Comparison of ENCODE assay signal across 9 cellular contexts in the genomic region with DNA sequence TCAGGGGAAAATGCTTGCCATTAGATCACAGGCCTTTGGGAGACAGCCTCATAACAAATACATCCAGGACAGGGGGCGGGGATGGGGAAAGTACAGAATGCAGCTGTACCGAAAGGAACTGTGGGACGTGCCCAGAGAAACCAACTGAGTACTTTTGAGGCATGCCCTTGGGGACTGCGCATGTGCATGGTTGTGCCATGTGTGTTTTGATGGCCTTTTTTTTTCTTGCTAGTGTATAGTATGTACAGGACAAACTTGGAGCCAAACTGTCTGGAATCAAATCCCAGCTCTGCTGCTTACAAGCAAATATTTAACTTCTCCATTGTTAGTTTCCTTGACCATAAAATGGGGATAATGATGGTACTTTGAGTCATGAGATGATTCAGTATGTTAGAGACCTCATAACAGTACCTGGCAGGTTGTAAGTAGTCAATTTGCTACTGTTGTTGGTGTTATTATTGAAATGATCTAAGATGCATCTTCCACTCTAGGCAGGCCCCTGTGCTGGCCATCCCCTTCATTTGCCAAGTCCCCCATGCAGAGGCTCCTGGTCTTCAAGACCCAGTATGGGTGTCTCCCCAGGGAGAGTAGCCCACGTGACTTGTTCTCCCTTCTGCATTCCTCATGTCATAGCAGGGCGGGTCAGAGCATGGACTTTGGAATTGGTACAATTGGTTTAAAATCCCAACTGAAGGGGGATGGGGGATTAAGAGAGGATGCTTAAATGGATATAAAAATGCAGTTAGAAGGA.
DNase-seq lines count a peak whose midpoint lies in the region; ATAC-seq and TF ChIP-seq lines count a peak whose summit lies in the region.
"Had no signal": no experiment of that assay in that cellular context is flagged by ENCODE, and none has a peak within 500 bp of the region (broad histone marks: within the 10 kb centered on the region; RNA-seq: fewer than 3 reads in every experiment).

No MANE protein-coding gene starts in this region.

- H3K9me3 Mint-ChIP-seq in activated T-cell treated with anti-CD3 and anti-CD28 coated beads, Interleukin-2, amount 50 U/mL, for 72 hours: no peaks in the 10 kb centered on the region
- no peaks in the 10 kb centered on the region for H3K9me3 Mint-ChIP-seq in naive thymus-derived CD8-positive, alpha-beta T cell

- H3K4me1 Mint-ChIP-seq in activated T-cell treated with anti-CD3 and anti-CD28 coated beads, Interleukin-2, amount 50 U/mL, for 72 hours (ENCODE audit: low read depth): peaks cover 58% of the 10 kb centered on the region
- peaks cover 20 to 65% (median 43%) of the 10 kb centered on the region in 4 donors for H3K4me1 Mint-ChIP-seq in naive thymus-derived CD8-positive, alpha-beta T cell

- no peak overlapping the region for H3K9ac ChIP-seq in BLaER1

- H3K4me2 ChIP-seq in BLaER1: peak overlapping the region; percentile 1; the same call in 1 of the 2 replicates

- DNase-seq in HCEC 1CT (peak; percentile 71), right lobe of liver (peak in 1 of 3 donors; percentile 63), NCI-H2029 (lab: John Stamatoyannopoulos, UW) (no peak), NCI-H1092 treated with DMSO at 0.1 percent for 48 hours (lab: John Stamatoyannopoulos, UW) (no peak), SKM-1 treated with dmso at 0.1 percent for 144 hours (lab: John Stamatoyannopoulos, UW; ENCODE audit: unreplicated experiment) (no peak)
- DNase-seq in activated T-cell treated with anti-CD3 and anti-CD28 coated beads, Interleukin-2, amount 50 U/mL, for 72 hours: peak; percentile 43 to 58
- DNase-seq in naive thymus-derived CD8-positive, alpha-beta T cell: no peak

- no peaks in the 10 kb centered on the region for H3K27me3 ChIP-seq in BLaER1
- H3K27me3 ChIP-seq in right lobe of liver: no peaks in the 10 kb centered on the region
- H3K27me3 ChIP-seq: neutrophil had no signal

- no peak for TF ChIP-seq CTCF in right lobe of liver (IDR thresholded peaks at IDR 0.05)

- H3K27me3 Mint-ChIP-seq in activated T-cell treated with anti-CD3 and anti-CD28 coated beads, Interleukin-2, amount 50 U/mL, for 72 hours (ENCODE audit: low read depth): no peaks in the 10 kb centered on the region
- H3K27me3 Mint-ChIP-seq in naive thymus-derived CD8-positive, alpha-beta T cell: no peaks in the 10 kb centered on the region

- H3K27ac ChIP-seq in BLaER1 (no peak overlapping the region), right lobe of liver (peak overlapping the region in 2 of 3 donors; percentile 39 to 50)
- H3K27ac ChIP-seq: neutrophil had no signal

- TF ChIP-seq POLR2A in right lobe of liver (IDR thresholded peaks at IDR 0.05): no peak

- H3K9me3 ChIP-seq in BLaER1: no peaks in the 10 kb centered on the region
- no peaks in the 10 kb centered on the region for H3K9me3 ChIP-seq in right lobe of liver
- H3K9me3 ChIP-seq: neutrophil had no signal

- peak overlapping the region; percentile 25 to 31 for H3K4me3 Mint-ChIP-seq in activated T-cell treated with anti-CD3 and anti-CD28 coated beads, Interleukin-2, amount 50 U/mL, for 72 hours
- H3K4me3 Mint-ChIP-seq in naive thymus-derived CD8-positive, alpha-beta T cell: no peak overlapping the region

- WGBS in right lobe of liver (ENCODE audit: insufficient coverage, low coverage, low lambda C conversion rate, missing lambda C conversion rate): 39% methylated on average over 5 of the region's 6 CpGs

- H3K4me1 ChIP-seq in BLaER1 (peaks cover 43% of the 10 kb centered on the region), right lobe of liver (peaks cover 0 to 87% (median 46%) of the 10 kb centered on the region in 4 donors)

- POLR2A ChIA-PET in naive thymus-derived CD8-positive, alpha-beta T cell (lab: Charles Lee): no interaction called here

- H3K36me3 ChIP-seq in BLaER1 (peaks cover 67% of the 10 kb centered on the region), right lobe of liver (peaks cover 0 to 3% (median 0%) of the 10 kb centered on the region in 4 donors)

- H3K36me3 Mint-ChIP-seq in activated T-cell treated with anti-CD3 and anti-CD28 coated beads, Interleukin-2, amount 50 U/mL, for 72 hours (ENCODE audit: insufficient read depth in 2 of 2): peaks cover 0 to 3% of the 10 kb centered on the region in 2 donors
- H3K36me3 Mint-ChIP-seq in naive thymus-derived CD8-positive, alpha-beta T cell: peaks cover 0 to 5% (median 0%) of the 10 kb centered on the region in 3 donors

- ATAC-seq in activated T-cell treated with anti-CD3 and anti-CD28 coated beads, Interleukin-2, amount 50 U/mL, for 72 hours (replicated peaks in 1 of 2): peak; percentile 82 to 84
- peak; percentile 42 to 62 (median 54) for ATAC-seq in right lobe of liver
- ATAC-seq in naive thymus-derived CD8-positive, alpha-beta T cell: no peak

- peak overlapping the region; percentile 66 for H3K27ac Mint-ChIP-seq in activated T-cell treated with anti-CD3 and anti-CD28 coated beads, Interleukin-2, amount 50 U/mL, for 72 hours
- peak overlapping the region in 3 of 10 donors; percentile 31 to 66 (median 60) for H3K27ac Mint-ChIP-seq in naive thymus-derived CD8-positive, alpha-beta T cell

- H3K4me3 ChIP-seq in BLaER1: no peak overlapping the region
- H3K4me3 ChIP-seq in right lobe of liver: no peak overlapping the region

- intact Hi-C loops in right lobe of liver (cut with DNase I): no loop called here

- peaks cover 75% of the 10 kb centered on the region for H4K20me1 ChIP-seq in BLaER1

Comparison
In these comparisons a context has a peak if more than half of its experiments do, and no peak if none do; other contexts are left out.
1. DNase-seq: peak in HCEC 1CT (single experiment) and activated T-cell treated with anti-CD3 and anti-CD28 coated beads, Interleukin-2, amount 50 U/mL, for 72 hours (2 of 2); none in NCI-H2029 (single experiment), naive thymus-derived CD8-positive, alpha-beta T cell (0 of 10), NCI-H1092 treated with DMSO at 0.1 percent for 48 hours (single experiment) and SKM-1 treated with dmso at 0.1 percent for 144 hours (single experiment).
2. ATAC-seq: peak in activated T-cell treated with anti-CD3 and anti-CD28 coated beads, Interleukin-2, amount 50 U/mL, for 72 hours (2 of 2) and right lobe of liver (4 of 4); none in naive thymus-derived CD8-positive, alpha-beta T cell (0 of 2).
3. H3K4me3 Mint-ChIP-seq: peak in activated T-cell treated with anti-CD3 and anti-CD28 coated beads, Interleukin-2, amount 50 U/mL, for 72 hours (2 of 2); none in naive thymus-derived CD8-positive, alpha-beta T cell (0 of 10).